In the genomic region with DNA sequence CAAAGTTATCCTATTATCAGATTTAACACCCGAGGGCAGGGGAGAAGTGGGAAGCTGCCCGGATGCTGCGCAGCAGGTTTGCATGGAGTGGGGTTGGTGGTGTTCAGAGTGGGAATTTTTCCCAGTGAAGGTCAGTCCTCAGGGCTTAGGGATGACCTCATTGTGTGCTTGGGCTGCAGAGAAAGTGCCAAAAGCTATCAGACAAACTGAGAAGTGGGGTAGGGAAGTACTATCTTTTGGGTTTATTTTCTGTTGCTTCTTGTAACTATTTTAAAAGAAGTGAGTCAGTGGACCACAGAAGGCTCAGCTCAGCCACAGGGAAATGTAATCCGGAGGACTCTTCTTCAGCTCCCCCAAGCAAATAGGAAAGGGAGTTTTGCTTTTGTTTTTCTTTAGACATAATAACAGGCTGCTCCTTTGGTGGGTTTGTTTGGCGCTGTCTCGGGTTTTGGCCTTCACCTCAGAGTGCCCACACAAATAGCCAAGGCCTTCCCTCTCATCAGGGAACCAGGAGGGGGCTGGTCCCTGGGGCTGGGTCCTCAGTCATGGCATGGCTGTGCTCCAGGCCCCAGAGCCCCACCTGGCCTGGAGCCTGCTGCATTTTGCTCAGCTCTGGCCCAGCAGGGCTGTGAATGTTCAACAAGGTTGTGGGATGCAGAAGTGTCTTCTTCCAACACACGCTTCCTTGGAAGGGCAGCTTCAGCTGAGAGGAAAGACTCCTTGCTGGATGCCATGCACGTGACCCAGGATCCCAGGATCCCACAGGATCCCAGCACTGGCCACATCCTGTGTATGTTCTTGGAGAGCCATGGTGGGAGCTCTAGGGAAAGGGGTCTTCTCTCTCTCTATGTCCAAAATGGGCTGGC, we compare ENCODE assay signal across 2 cellular contexts.
TF ChIP-seq lines count a peak whose summit lies in the region.

No MANE protein-coding gene starts in this region.

TF ChIP-seq in GM12878, 131 proteins besides CTCF, POLR2A, EP300 and RAD21:
- TF ChIP-seq BHLHE40 (IDR thresholded peaks at IDR 0.05; ENCODE audit: borderline replicate concordance in 1 of 2, low read depth in 2 of 2, low read length in 1 of 2) (peak in 1 of 2 experiments; percentile 56; a peak in 1 of 4 replicates), IKZF2 (IDR thresholded peaks at IDR 0.05) (peak in 1 of 2 experiments; percentile 30; a peak in 2 of 4 replicates), TBL1XR1 (IDR thresholded peaks at IDR 0.05; ENCODE audit: low read depth, low read length) (no peak), IKZF1 (conservative IDR thresholded peaks at IDR 0.05) (peak; percentile 52), ASH2L (IDR thresholded peaks at IDR 0.05; ENCODE audit: borderline replicate concordance, low read depth) (no peak), MTA2 (IDR thresholded peaks at IDR 0.05; ENCODE audit: low read depth) (0 out of 2 replicates have a peak, but pooled peaks have one; percentile 7), ATF7 (IDR thresholded peaks at IDR 0.05; ENCODE audit: low read depth) (peak; percentile 71), HDAC6 (IDR thresholded peaks at IDR 0.05; ENCODE audit: unreplicated experiment) (no peak)

TF ChIP-seq in GM23338, 12 proteins besides CTCF, POLR2A, EP300 and RAD21:
- TF ChIP-seq POLR2AphosphoS5 (IDR thresholded peaks at IDR 0.05; ENCODE audit: low read depth) (no peak), EZH2 (IDR thresholded peaks at IDR 0.05; ENCODE audit: low read depth, unreplicated experiment) (no peak), STAT1 (IDR thresholded peaks at IDR 0.05; ENCODE audit: unreplicated experiment) (no peak), NANOG (IDR thresholded peaks at IDR 0.05; ENCODE audit: borderline replicate concordance) (no peak), CREB1 (CRISPR knock-in tag; IDR thresholded peaks at IDR 0.05; ENCODE audit: low read depth) (no peak)
- TF ChIP-seq, protein P1, sequence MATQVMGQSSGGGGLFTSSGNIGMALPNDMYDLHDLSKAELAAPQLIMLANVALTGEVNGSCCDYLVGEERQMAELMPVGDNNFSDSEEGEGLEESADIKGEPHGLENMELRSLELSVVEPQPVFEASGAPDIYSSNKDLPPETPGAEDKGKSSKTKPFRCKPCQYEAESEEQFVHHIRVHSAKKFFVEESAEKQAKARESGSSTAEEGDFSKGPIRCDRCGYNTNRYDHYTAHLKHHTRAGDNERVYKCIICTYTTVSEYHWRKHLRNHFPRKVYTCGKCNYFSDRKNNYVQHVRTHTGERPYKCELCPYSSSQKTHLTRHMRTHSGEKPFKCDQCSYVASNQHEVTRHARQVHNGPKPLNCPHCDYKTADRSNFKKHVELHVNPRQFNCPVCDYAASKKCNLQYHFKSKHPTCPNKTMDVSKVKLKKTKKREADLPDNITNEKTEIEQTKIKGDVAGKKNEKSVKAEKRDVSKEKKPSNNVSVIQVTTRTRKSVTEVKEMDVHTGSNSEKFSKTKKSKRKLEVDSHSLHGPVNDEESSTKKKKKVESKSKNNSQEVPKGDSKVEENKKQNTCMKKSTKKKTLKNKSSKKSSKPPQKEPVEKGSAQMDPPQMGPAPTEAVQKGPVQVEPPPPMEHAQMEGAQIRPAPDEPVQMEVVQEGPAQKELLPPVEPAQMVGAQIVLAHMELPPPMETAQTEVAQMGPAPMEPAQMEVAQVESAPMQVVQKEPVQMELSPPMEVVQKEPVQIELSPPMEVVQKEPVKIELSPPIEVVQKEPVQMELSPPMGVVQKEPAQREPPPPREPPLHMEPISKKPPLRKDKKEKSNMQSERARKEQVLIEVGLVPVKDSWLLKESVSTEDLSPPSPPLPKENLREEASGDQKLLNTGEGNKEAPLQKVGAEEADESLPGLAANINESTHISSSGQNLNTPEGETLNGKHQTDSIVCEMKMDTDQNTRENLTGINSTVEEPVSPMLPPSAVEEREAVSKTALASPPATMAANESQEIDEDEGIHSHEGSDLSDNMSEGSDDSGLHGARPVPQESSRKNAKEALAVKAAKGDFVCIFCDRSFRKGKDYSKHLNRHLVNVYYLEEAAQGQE (IDR thresholded peaks at IDR 0.05; ENCODE audit: unreplicated experiment), result no peak
- TF ChIP-seq, protein P2, sequence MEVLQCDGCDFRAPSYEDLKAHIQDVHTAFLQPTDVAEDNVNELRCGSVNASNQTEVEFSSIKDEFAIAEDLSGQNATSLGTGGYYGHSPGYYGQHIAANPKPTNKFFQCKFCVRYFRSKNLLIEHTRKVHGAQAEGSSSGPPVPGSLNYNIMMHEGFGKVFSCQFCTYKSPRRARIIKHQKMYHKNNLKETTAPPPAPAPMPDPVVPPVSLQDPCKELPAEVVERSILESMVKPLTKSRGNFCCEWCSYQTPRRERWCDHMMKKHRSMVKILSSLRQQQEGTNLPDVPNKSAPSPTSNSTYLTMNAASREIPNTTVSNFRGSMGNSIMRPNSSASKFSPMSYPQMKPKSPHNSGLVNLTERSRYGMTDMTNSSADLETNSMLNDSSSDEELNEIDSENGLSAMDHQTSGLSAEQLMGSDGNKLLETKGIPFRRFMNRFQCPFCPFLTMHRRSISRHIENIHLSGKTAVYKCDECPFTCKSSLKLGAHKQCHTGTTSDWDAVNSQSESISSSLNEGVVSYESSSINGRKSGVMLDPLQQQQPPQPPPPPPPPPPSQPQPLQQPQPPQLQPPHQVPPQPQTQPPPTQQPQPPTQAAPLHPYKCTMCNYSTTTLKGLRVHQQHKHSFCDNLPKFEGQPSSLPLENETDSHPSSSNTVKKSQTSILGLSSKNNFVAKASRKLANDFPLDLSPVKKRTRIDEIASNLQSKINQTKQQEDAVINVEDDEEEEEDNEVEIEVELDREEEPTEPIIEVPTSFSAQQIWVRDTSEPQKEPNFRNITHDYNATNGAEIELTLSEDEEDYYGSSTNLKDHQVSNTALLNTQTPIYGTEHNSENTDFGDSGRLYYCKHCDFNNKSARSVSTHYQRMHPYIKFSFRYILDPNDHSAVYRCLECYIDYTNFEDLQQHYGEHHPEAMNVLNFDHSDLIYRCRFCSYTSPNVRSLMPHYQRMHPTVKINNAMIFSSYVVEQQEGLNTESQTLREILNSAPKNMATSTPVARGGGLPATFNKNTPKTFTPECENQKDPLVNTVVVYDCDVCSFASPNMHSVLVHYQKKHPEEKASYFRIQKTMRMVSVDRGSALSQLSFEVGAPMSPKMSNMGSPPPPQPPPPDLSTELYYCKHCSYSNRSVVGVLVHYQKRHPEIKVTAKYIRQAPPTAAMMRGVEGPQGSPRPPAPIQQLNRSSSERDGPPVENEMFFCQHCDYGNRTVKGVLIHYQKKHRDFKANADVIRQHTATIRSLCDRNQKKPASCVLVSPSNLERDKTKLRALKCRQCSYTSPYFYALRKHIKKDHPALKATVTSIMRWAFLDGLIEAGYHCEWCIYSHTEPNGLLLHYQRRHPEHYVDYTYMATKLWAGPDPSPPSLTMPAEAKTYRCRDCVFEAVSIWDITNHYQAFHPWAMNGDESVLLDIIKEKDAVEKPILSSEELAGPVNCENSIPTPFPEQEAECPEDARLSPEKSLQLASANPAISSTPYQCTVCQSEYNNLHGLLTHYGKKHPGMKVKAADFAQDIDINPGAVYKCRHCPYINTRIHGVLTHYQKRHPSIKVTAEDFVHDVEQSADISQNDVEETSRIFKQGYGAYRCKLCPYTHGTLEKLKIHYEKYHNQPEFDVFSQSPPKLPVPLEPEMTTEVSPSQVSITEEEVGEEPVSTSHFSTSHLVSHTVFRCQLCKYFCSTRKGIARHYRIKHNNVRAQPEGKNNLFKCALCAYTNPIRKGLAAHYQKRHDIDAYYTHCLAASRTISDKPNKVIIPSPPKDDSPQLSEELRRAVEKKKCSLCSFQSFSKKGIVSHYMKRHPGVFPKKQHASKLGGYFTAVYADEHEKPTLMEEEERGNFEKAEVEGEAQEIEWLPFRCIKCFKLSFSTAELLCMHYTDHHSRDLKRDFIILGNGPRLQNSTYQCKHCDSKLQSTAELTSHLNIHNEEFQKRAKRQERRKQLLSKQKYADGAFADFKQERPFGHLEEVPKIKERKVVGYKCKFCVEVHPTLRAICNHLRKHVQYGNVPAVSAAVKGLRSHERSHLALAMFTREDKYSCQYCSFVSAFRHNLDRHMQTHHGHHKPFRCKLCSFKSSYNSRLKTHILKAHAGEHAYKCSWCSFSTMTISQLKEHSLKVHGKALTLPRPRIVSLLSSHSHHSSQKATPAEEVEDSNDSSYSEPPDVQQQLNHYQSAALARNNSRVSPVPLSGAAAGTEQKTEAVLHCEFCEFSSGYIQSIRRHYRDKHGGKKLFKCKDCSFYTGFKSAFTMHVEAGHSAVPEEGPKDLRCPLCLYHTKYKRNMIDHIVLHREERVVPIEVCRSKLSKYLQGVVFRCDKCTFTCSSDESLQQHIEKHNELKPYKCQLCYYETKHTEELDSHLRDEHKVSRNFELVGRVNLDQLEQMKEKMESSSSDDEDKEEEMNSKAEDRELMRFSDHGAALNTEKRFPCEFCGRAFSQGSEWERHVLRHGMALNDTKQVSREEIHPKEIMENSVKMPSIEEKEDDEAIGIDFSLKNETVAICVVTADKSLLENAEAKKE (CRISPR knock-in tag; IDR thresholded peaks at IDR 0.05), result no peak
- TF ChIP-seq, protein P3, sequence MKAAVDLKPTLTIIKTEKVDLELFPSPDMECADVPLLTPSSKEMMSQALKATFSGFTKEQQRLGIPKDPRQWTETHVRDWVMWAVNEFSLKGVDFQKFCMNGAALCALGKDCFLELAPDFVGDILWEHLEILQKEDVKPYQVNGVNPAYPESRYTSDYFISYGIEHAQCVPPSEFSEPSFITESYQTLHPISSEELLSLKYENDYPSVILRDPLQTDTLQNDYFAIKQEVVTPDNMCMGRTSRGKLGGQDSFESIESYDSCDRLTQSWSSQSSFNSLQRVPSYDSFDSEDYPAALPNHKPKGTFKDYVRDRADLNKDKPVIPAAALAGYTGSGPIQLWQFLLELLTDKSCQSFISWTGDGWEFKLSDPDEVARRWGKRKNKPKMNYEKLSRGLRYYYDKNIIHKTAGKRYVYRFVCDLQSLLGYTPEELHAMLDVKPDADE (IDR thresholded peaks at IDR 0.05), result no peak
